8 cellular contexts compared by ENCODE assay signal in the genomic region with DNA sequence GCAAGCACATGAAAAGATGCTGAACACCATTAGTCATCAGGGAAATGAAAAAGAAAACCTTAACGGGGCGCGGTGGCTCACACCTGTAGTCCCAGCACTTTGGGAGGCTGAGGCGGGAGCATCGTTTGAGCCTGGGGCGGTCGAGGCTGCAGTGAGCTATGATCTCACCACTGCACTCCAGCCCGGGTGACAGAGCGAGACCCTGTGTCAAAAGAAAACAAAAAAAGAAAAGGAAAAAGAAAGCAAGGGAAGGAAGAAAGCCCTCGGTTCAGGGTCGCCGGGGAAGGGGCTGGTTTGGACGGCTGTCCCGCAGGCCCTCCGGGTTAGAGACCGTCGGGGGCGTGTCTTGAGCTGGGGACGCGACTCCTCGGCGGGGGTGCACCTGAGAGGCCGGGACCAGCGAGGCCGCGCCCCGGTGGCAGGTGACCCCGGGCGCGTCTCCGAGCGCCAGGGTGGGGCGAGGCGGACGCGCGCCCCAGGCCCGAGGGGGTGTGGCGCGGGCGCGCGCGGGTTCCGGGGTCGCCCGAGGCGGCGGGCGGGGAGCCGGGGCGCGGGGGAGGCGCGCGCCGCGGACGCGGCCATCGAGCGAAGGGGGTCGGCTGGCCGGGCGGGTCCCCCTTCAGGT. TPM values are rescaled to one million over a fixed set of nuclear protein-coding genes. Genes with fewer than 3 reads are reported as not detected.
A peak's percentile ranks its signal among the peaks of the same experiment; 100 is the strongest.
DNase-seq lines count a peak whose midpoint lies in the region; ATAC-seq and TF ChIP-seq lines count a peak whose summit lies in the region.

No MANE protein-coding gene starts in this region.

- POLR2A ChIA-PET in OCI-LY7 (lab: Charles Lee) = interaction anchor here (0.7 kb wide), 1 partner anchor 24 kb away, joined by 3 read pairs; no protein-coding TSS in a partner anchor

- no peaks in the 10 kb centered on the region for H4K20me1 ChIP-seq in OCI-LY7 (ENCODE audit: insufficient read depth, low read length)

- H3K4me1 Mint-ChIP-seq in activated naive CD8-positive, alpha-beta T cell treated with anti-CD3 and anti-CD28 coated beads, Interleukin-2, amount 50 U/mL, for 24 hours = peaks cover 9% of the 10 kb centered on the region

- peak; percentile 70 for ATAC-seq in GM18868 (IDR thresholded peaks at IDR 0.05; ENCODE audit: unreplicated experiment)
- ATAC-seq in HG03175 (IDR thresholded peaks at IDR 0.05; ENCODE audit: unreplicated experiment) = peak; percentile 49
- ATAC-seq in activated naive CD8-positive, alpha-beta T cell treated with anti-CD3 and anti-CD28 coated beads, Interleukin-2, amount 50 U/mL, for 24 hours = peak; percentile 55

- peaks cover 2% of the 10 kb centered on the region for H3K36me3 Mint-ChIP-seq in activated naive CD8-positive, alpha-beta T cell treated with anti-CD3 and anti-CD28 coated beads, Interleukin-2, amount 50 U/mL, for 24 hours (ENCODE audit: low read depth)

- TF ChIP-seq CTCF in OCI-LY7 (conservative IDR thresholded peaks at IDR 0.05; ENCODE audit: low read length) = no peak

- no peaks in the 10 kb centered on the region for H3K27me3 Mint-ChIP-seq in activated naive CD8-positive, alpha-beta T cell treated with anti-CD3 and anti-CD28 coated beads, Interleukin-2, amount 50 U/mL, for 24 hours

- H3K9me3 ChIP-seq in OCI-LY7 (ENCODE audit: low read length) (no peaks in the 10 kb centered on the region), iPS-18a (ENCODE audit: control insufficient read depth, low read depth, low read length) (peaks cover 9% of the 10 kb centered on the region)

- H3K4me2 ChIP-seq in OCI-LY7 (ENCODE audit: low read length) = peak overlapping the region; percentile 64

- H3K9me2 ChIP-seq in OCI-LY7 (ENCODE audit: insufficient read depth, low read length) = no peaks in the 10 kb centered on the region

- H3K79me2 ChIP-seq in OCI-LY7 (ENCODE audit: insufficient read depth, low read depth, low read length) = no peaks in the 10 kb centered on the region

- H3K27me3 ChIP-seq in iPS-18a (ENCODE audit: control insufficient read depth, insufficient read depth, low read length) = peaks cover 5% of the 10 kb centered on the region

- no TSS peak for BruUV-seq in OCI-LY7 (replicated peaks; lab: Mats Ljungman, UMichigan)

- peak overlapping the region; percentile 61; the same call in 1 of the 2 replicates for H2AFZ ChIP-seq in OCI-LY7 (ENCODE audit: low read length)

- intact Hi-C loops in OCI-LY7 (cut with micrococcal nuclease; ENCODE audit: unreplicated experiment) = no loop called here

- peak overlapping the region; percentile 88 for H3K4me3 Mint-ChIP-seq in activated naive CD8-positive, alpha-beta T cell treated with anti-CD3 and anti-CD28 coated beads, Interleukin-2, amount 50 U/mL, for 24 hours

- no peak overlapping the region for H3K27ac ChIP-seq in OCI-LY7 (ENCODE audit: low read depth, low read length, poor library complexity, severe bottlenecking)
- no peak overlapping the region for H3K27ac ChIP-seq in iPS-18a (ENCODE audit: low read length)

- peak overlapping the region; percentile 91 for H3K27ac Mint-ChIP-seq in activated naive CD8-positive, alpha-beta T cell treated with anti-CD3 and anti-CD28 coated beads, Interleukin-2, amount 50 U/mL, for 24 hours

- H3K9ac ChIP-seq in iPS-18a (ENCODE audit: low read length) = no peak overlapping the region

- no peaks in the 10 kb centered on the region for H3K36me3 ChIP-seq in OCI-LY7 (ENCODE audit: insufficient read depth, low read length)
- no peaks in the 10 kb centered on the region for H3K36me3 ChIP-seq in iPS-18a (ENCODE audit: control insufficient read depth, low read depth, low read length)

- H3K4me3 ChIP-seq in OCI-LY7 (ENCODE audit: low read depth, low read length, poor library complexity, severe bottlenecking) = peak overlapping the region; percentile 61
- peak overlapping the region; percentile 21 for H3K4me3 ChIP-seq in iPS-18a (ENCODE audit: low read length)

- CTCF ChIA-PET in OCI-LY7 (lab: Charles Lee; ENCODE audit: unreplicated experiment) = no interaction called here

- DNase-seq in AG08395 (ENCODE audit: low spot score) (peak; percentile 46), OCI-LY7 (ENCODE audit: low spot score) (peak; percentile 60), KG1 (lab: John Stamatoyannopoulos, UW) (no peak)
- DNase-seq in activated naive CD8-positive, alpha-beta T cell treated with anti-CD3 and anti-CD28 coated beads, Interleukin-2, amount 50 U/mL, for 24 hours = peak; percentile 53
- peak; percentile 24 to 38 for DNase-seq in stimulated activated CD4-positive, alpha-beta T cell treated with anti-CD3 and anti-CD28 coated beads, Interleukin-15, amount 100 ng/mL, for 1 hour (ENCODE audit: low read depth in 1 of 2, low spot score in 1 of 2)

- no peaks in the 10 kb centered on the region for H3K9me3 Mint-ChIP-seq in activated naive CD8-positive, alpha-beta T cell treated with anti-CD3 and anti-CD28 coated beads, Interleukin-2, amount 50 U/mL, for 24 hours

- H3K4me1 ChIP-seq in OCI-LY7 (ENCODE audit: insufficient read depth, low read length, poor library complexity, severe bottlenecking) = peaks cover 9% of the 10 kb centered on the region
- no peaks in the 10 kb centered on the region for H3K4me1 ChIP-seq in iPS-18a (ENCODE audit: control insufficient read depth, low read depth, low read length)

RNA-seq across cellular contexts. Expression of a gene that starts 0.5 kb away (rescaled TPM):
- total RNA-seq in OCI-LY7 (2014; rRNA removed; shearing (Covaris generic)) = 0.28 and 5.6 TPM in 2 replicates
- total RNA-seq in OCI-LY7 (2022) = 5.2 and 8.0 TPM in 2 replicates

RNA-seq across cellular contexts. Expression of a gene that starts 13.7 kb away (rescaled TPM):
- total RNA-seq in OCI-LY7 (2014; rRNA removed; shearing (Covaris generic)) = 28.1 and 30.8 TPM in 2 replicates
- total RNA-seq in OCI-LY7 (2022) = 49.0 and 55.1 TPM in 2 replicates

RNA-seq across cellular contexts. Expression of a gene that starts 20.6 kb away (rescaled TPM):
- total RNA-seq in OCI-LY7 (2014; rRNA removed; shearing (Covaris generic)) = 101 and 103 TPM in 2 replicates
- 76.6 and 93.6 TPM in 2 replicates for total RNA-seq in OCI-LY7 (2022)

RNA-seq across cellular contexts. Expression of a gene that starts 21.5 kb away (rescaled TPM):
- total RNA-seq in OCI-LY7 (2014; rRNA removed; shearing (Covaris generic)) = 53.2 and 70.1 TPM in 2 replicates
- total RNA-seq in OCI-LY7 (2022) = 31.3 and 40.6 TPM in 2 replicates

RNA-seq across cellular contexts. Expression of a gene that starts 28.8 kb away (rescaled TPM):
- 76.0 and 89.9 TPM in 2 replicates for total RNA-seq in OCI-LY7 (2014; rRNA removed; shearing (Covaris generic))
- total RNA-seq in OCI-LY7 (2022) = 49.4 and 49.7 TPM in 2 replicates
